ENCODE assay signal across 11 cellular contexts in the genomic region with DNA sequence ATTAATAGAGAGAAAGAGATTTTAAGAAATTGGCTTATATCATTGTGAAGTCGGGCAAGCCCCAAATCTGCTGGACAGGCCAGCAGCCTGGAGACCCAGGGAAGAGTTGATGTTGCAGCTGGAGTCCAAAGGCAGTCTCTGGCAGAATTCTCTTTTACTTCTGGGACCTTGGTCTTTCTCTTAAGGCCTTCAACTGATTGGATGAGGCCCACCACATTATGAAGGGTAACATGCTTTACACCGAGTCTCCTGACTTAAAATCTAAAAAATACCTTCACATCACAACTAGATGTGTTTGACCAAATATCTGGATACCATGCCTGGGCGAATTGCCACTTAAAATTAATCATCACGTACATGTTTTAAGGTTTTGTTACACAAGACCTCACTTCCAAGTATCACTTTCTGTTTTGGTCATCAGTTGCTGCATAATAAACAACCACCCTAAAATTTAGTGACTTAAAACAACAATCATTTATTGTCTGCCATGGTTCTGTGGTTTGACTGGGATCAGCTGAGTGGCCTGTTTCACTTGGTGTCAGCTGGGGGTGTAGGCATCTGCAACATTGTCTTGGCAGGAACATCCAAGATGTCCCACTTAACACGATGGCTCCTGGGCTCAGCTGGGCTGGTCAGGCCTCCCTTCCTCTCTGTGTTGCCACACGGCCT. TPM values are rescaled to one million over a fixed set of nuclear protein-coding genes. Genes with fewer than 3 reads are reported as not detected.
A peak's percentile ranks its signal among the peaks of the same experiment; 100 is the strongest.
DNase-seq lines count a peak whose midpoint lies in the region; ATAC-seq and TF ChIP-seq lines count a peak whose summit lies in the region.
"Had no signal": no experiment of that assay in that cellular context is flagged by ENCODE, and none has a peak within 500 bp of the region (broad histone marks: within the 10 kb centered on the region; RNA-seq: fewer than 3 reads in every experiment).

No MANE protein-coding gene starts in this region.

- H3K4me3 Mint-ChIP-seq in activated CD4-positive, alpha-beta memory T cell treated with anti-CD3 and anti-CD28 coated beads for 36 hours = peak overlapping the region; percentile 1
- peak overlapping the region; percentile 45 for H3K4me3 Mint-ChIP-seq in stimulated activated naive CD8-positive, alpha-beta T cell treated with anti-CD3 and anti-CD28 coated beads, Interleukin-15, Interleukin-2, amounts not matched to agents 100 ng/mL and 50 ng/mL, for 24 hours

- H3K27me3 ChIP-seq in left ventricle myocardium inferior (ENCODE audit: low read depth) = peaks cover 27% of the 10 kb centered on the region

- H3K36me3 ChIP-seq in left ventricle myocardium inferior = no peaks in the 10 kb centered on the region

- intact Hi-C loops in left ventricle myocardium inferior (cut with micrococcal nuclease) = no loop called here
- intact Hi-C loops in left cardiac atrium (cut with DNase I) = no loop called here
- intact Hi-C loops in activated CD4-positive, alpha-beta memory T cell treated with anti-CD3 and anti-CD28 coated beads for 36 hours (cut with micrococcal nuclease) = loop anchor here (1.0 to 2.0 kb wide), 2 partner anchors 14 to 15 kb away; no protein-coding TSS in a partner anchor

- peak overlapping the region; percentile 81 for H3K27ac ChIP-seq in left ventricle myocardium inferior (replicated peaks)

- H3K9me3 ChIP-seq in left ventricle myocardium inferior (replicated peaks) = no peaks in the 10 kb centered on the region

- TF ChIP-seq CTCF in left ventricle myocardium inferior (IDR thresholded peaks at IDR 0.05; ENCODE audit: borderline replicate concordance) = no peak

- H3K4me3 ChIP-seq in left ventricle myocardium inferior = no peak overlapping the region

- DNase-seq in left ventricle myocardium inferior = no peak
- DNase-seq in left cardiac atrium = no peak
- peak; percentile 74 for DNase-seq in activated CD4-positive, alpha-beta memory T cell treated with anti-CD3 and anti-CD28 coated beads for 36 hours
- DNase-seq in epidermal melanocyte (ENCODE audit: insufficient read length, low spot score) = no peak
- no peak for DNase-seq in C1 segment of cervical spinal cord (lab: John Stamatoyannopoulos, UW)
- DNase-seq: HCEC 1CT, NCI-H2081 treated with DMSO at 0.1 percent for 48 hours had no signal

- no peak overlapping the region for H3K27ac Mint-ChIP-seq in activated CD4-positive, alpha-beta memory T cell treated with anti-CD3 and anti-CD28 coated beads for 36 hours
- H3K27ac Mint-ChIP-seq in stimulated activated naive CD8-positive, alpha-beta T cell treated with anti-CD3 and anti-CD28 coated beads, Interleukin-15, Interleukin-2, amounts not matched to agents 100 ng/mL and 50 ng/mL, for 24 hours = no peak overlapping the region

- no peaks in the 10 kb centered on the region for H3K9me3 Mint-ChIP-seq in activated CD4-positive, alpha-beta memory T cell treated with anti-CD3 and anti-CD28 coated beads for 36 hours
- no peaks in the 10 kb centered on the region for H3K9me3 Mint-ChIP-seq in stimulated activated naive CD8-positive, alpha-beta T cell treated with anti-CD3 and anti-CD28 coated beads, Interleukin-15, Interleukin-2, amounts not matched to agents 100 ng/mL and 50 ng/mL, for 24 hours

- peaks cover 37% of the 10 kb centered on the region for H3K4me1 ChIP-seq in left ventricle myocardium inferior

- no peak for ATAC-seq in left cardiac atrium
- ATAC-seq in HG03064 (IDR thresholded peaks at IDR 0.05; ENCODE audit: low read depth, unreplicated experiment) = peak; percentile 20
- no peak for ATAC-seq in GM19324 (IDR thresholded peaks at IDR 0.05; ENCODE audit: low FRiP score, unreplicated experiment)

- peaks cover 9% of the 10 kb centered on the region for H3K27me3 Mint-ChIP-seq in activated CD4-positive, alpha-beta memory T cell treated with anti-CD3 and anti-CD28 coated beads for 36 hours
- H3K27me3 Mint-ChIP-seq in stimulated activated naive CD8-positive, alpha-beta T cell treated with anti-CD3 and anti-CD28 coated beads, Interleukin-15, Interleukin-2, amounts not matched to agents 100 ng/mL and 50 ng/mL, for 24 hours = peaks cover 11% of the 10 kb centered on the region

- POLR2A ChIA-PET in activated CD4-positive, alpha-beta memory T cell treated with anti-CD3 and anti-CD28 coated beads for 36 hours (lab: Charles Lee) = interaction anchor here (1.2 to 1.9 kb wide), 2 partner anchors 10 to 25 kb away, joined by 6 to 11 read pairs; no protein-coding TSS in a partner anchor

- H3K36me3 Mint-ChIP-seq in activated CD4-positive, alpha-beta memory T cell treated with anti-CD3 and anti-CD28 coated beads for 36 hours = peaks cover 13% of the 10 kb centered on the region
- peaks cover 39% of the 10 kb centered on the region for H3K36me3 Mint-ChIP-seq in stimulated activated naive CD8-positive, alpha-beta T cell treated with anti-CD3 and anti-CD28 coated beads, Interleukin-15, Interleukin-2, amounts not matched to agents 100 ng/mL and 50 ng/mL, for 24 hours (ENCODE audit: low read depth)

- H3K4me1 Mint-ChIP-seq in activated CD4-positive, alpha-beta memory T cell treated with anti-CD3 and anti-CD28 coated beads for 36 hours (ENCODE audit: low read depth) = peaks cover 45% of the 10 kb centered on the region
- H3K4me1 Mint-ChIP-seq in stimulated activated naive CD8-positive, alpha-beta T cell treated with anti-CD3 and anti-CD28 coated beads, Interleukin-15, Interleukin-2, amounts not matched to agents 100 ng/mL and 50 ng/mL, for 24 hours (ENCODE audit: low read depth) = peaks cover 85% of the 10 kb centered on the region

- CTCF ChIA-PET in activated CD4-positive, alpha-beta memory T cell treated with anti-CD3 and anti-CD28 coated beads for 36 hours (lab: Charles Lee) = interaction anchor here (1.0 to 2.1 kb wide), 5 partner anchors 24 to 175 kb away, joined by 4 to 7 read pairs (median 5); no protein-coding TSS in a partner anchor

RNA-seq across cellular contexts. Expression of a gene that starts 3.4 kb away (rescaled TPM):
- total RNA-seq in left ventricle myocardium inferior (1.5 TPM), left cardiac atrium (1 to 10 TPM; 5.7 to 6.9 TPM)
- total RNA-seq in activated CD4-positive, alpha-beta memory T cell treated with anti-CD3 and anti-CD28 coated beads for 36 hours = 10 to 100 TPM; 11.6 to 12.0 TPM
- total RNA-seq: epithelial cell of proximal tubule had no signal
